9 cellular contexts compared by ENCODE assay signal in the genomic region with DNA sequence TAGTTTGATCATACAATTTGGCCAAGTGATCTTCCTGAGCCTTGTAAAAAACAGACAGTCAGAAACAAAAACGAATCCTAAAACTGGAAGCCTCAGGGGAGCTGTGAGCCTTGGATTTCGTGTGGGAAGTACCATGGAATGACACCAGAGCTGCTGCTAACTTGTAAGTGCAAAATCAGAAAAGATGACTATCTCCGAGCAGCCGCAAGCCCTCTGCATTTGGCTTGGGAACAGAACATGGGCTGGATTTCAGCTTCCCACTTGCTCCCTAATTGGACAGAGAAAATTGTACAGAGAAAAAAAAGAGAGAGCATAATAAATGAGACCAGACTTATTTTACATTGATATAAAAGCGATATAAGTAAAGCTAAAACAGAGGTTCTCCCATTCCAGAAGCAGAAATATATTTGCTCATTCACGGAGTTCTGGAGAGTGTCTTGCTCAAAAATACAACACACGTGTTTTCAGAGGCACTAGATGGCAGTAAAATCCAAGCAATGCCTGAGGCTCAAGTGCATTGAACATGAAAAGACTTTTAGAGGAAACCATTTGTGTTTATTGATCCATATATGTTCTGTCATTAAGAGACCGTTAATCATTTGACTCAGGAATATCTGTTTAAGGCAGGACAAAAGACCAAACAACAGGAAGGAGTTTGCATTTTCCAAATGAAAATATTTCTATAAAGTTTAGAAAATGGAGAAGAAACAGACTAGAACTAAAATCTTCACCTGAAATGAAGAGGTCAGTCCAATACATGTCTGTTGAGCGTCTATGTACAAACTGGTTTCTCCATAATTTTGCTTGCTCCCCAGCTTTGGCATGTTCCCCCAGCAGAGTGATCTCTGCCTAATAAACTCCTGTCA.
DNase-seq lines count a peak whose midpoint lies in the region; ATAC-seq and TF ChIP-seq lines count a peak whose summit lies in the region.
"Had no signal": no experiment of that assay in that cellular context is flagged by ENCODE, and none has a peak within 500 bp of the region (broad histone marks: within the 10 kb centered on the region; RNA-seq: fewer than 3 reads in every experiment).

No MANE protein-coding gene starts in this region.

- peak; percentile 13 to 90 (median 69) for TF ChIP-seq CTCF in dorsolateral prefrontal cortex (IDR thresholded peaks at IDR 0.05 in 54 of 56, conservative IDR thresholded peaks at IDR 0.05 in 2 of 56; ENCODE audit: low read depth in 1 of 56, partially characterized antibody in 56 of 56)
- TF ChIP-seq CTCF in neural progenitor cell (IDR thresholded peaks at IDR 0.05), result peak; percentile 49

- no peaks in the 10 kb centered on the region for H3K9me3 ChIP-seq in neural progenitor cell (ENCODE audit: low read depth)
- H3K9me3 ChIP-seq: BLaER1 had no signal

- no peaks in the 10 kb centered on the region for H3K9me3 Mint-ChIP-seq in neural progenitor cell

- H3K27me3 ChIP-seq in dorsolateral prefrontal cortex (no peaks in the 10 kb centered on the region), neural progenitor cell (no peaks in the 10 kb centered on the region)
- H3K27me3 ChIP-seq: BLaER1 had no signal

- H3K36me3 Mint-ChIP-seq in neural progenitor cell, result no peaks in the 10 kb centered on the region

- H3K4me2 ChIP-seq in neural progenitor cell, result no peak overlapping the region
- H3K4me2 ChIP-seq: BLaER1 had no signal

- H3K36me3 ChIP-seq in neural progenitor cell, result no peaks in the 10 kb centered on the region
- H3K36me3 ChIP-seq: BLaER1 had no signal

- no peak overlapping the region for H3K27ac Mint-ChIP-seq in neural progenitor cell

- H3K79me2 ChIP-seq in neural progenitor cell (ENCODE audit: low read depth), result no peaks in the 10 kb centered on the region

- peak overlapping the region in 45 of 59 donors; percentile 1 to 55 (median 28) for H3K4me3 ChIP-seq in dorsolateral prefrontal cortex
- H3K4me3 ChIP-seq in neural progenitor cell, result no peak overlapping the region
- H3K4me3 ChIP-seq: BLaER1 had no signal

- H3K27ac ChIP-seq in dorsolateral prefrontal cortex (peak overlapping the region in 56 of 59 donors; percentile 7 to 85 (median 68)), neural progenitor cell (no peak overlapping the region)
- H3K27ac ChIP-seq: BLaER1 had no signal

- no peak overlapping the region for H2AFZ ChIP-seq in neural progenitor cell (replicated peaks)

- DNase-seq in NCI-H1436 (lab: John Stamatoyannopoulos, UW) (peak; percentile 20), NCI-H1436 treated with DMSO at 0.1 percent for 48 hours (lab: John Stamatoyannopoulos, UW) (no peak), NCI-H446 treated with DMSO at 0.1 percent for 48 hours (lab: John Stamatoyannopoulos, UW) (peak; percentile 19), dorsolateral prefrontal cortex (peak in 7 of 10 donors; percentile 35 to 61 (median 45)), neural progenitor cell (ENCODE audit: low spot score) (peak; percentile 13)
- no peak for DNase-seq in stimulated activated CD4-positive, alpha-beta T cell treated with anti-CD3 and anti-CD28 coated beads, Interleukin-12 subunit alpha, Interleukin-12 subunit beta, amount 100 ng/mL, for 4 hours
- DNase-seq in effector CD8-positive, alpha-beta T cell (lab: John Stamatoyannopoulos, UW), result no peak

- peaks cover 2% of the 10 kb centered on the region for H3K27me3 Mint-ChIP-seq in neural progenitor cell (ENCODE audit: insufficient read depth, low read depth)

- no peaks in the 10 kb centered on the region for H4K20me1 ChIP-seq in neural progenitor cell (ENCODE audit: low read depth)
- H4K20me1 ChIP-seq: BLaER1 had no signal

- ATAC-seq in HG03378 (IDR thresholded peaks at IDR 0.05; ENCODE audit: unreplicated experiment), result no peak

- H3K4me1 ChIP-seq in neural progenitor cell, result peaks cover 13% of the 10 kb centered on the region

- peaks cover 26% of the 10 kb centered on the region for H3K4me1 Mint-ChIP-seq in neural progenitor cell

- intact Hi-C loops in dorsolateral prefrontal cortex (cut with DNase I), result loop anchor here (5.0 to 10.0 kb wide), 3 partner anchors 48 to 638 kb away; a partner anchor contains a TSS

- no peak overlapping the region for H3K4me3 Mint-ChIP-seq in neural progenitor cell

- H3F3A ChIP-seq in neural progenitor cell (ENCODE audit: low read depth), result peaks cover 8% of the 10 kb centered on the region

- no peak overlapping the region for H3K9ac ChIP-seq in neural progenitor cell
- H3K9ac ChIP-seq: BLaER1 had no signal

Comparison
In these comparisons a context has a peak if more than half of its experiments do, and no peak if none do; other contexts are left out.
1. DNase-seq: peak in NCI-H1436 (single experiment), NCI-H446 treated with DMSO at 0.1 percent for 48 hours (single experiment), dorsolateral prefrontal cortex (7 of 10) and neural progenitor cell (single experiment); none in NCI-H1436 treated with DMSO at 0.1 percent for 48 hours (single experiment), stimulated activated CD4-positive, alpha-beta T cell treated with anti-CD3 and anti-CD28 coated beads, Interleukin-12 subunit alpha, Interleukin-12 subunit beta, amount 100 ng/mL, for 4 hours (single experiment) and effector CD8-positive, alpha-beta T cell (single experiment).